Comparison of ENCODE assay signal across 8 cellular contexts in genomic region chr5:151773979-151774378, GRCh38. TPM values are rescaled to one million over a fixed set of nuclear protein-coding genes. Genes with fewer than 3 reads are reported as not detected.
DNase-seq lines count a peak whose midpoint lies in the region; ATAC-seq and TF ChIP-seq lines count a peak whose summit lies in the region.

No MANE protein-coding gene starts in this region.

- no peak overlapping the region for H2AK5ac ChIP-seq in neuronal stem cell (ENCODE audit: low read depth, low read length)

- DNase-seq in DND-41 (no peak), NT2/D1 (ENCODE audit: low read depth, low spot score) (no peak), neuronal stem cell (ENCODE audit: low spot score) (no peak), lower leg skin (ENCODE audit: low spot score in 2 of 2) (no peak), NK-92 (lab: John Stamatoyannopoulos, UW; ENCODE audit: unreplicated experiment) (no peak), medulla oblongata (ENCODE audit: extremely low spot score) (no peak)

- intact Hi-C loops in lower leg skin (cut with DNase I; ENCODE audit: low total_unique reads): no loop called here

- no peak overlapping the region for H3K23ac ChIP-seq in neuronal stem cell (ENCODE audit: low read depth, low read length, poor library complexity)

- H3K14ac ChIP-seq in neuronal stem cell (ENCODE audit: low read length): no peak overlapping the region

- no peak for ATAC-seq in DND-41 (ENCODE audit: insufficient read depth, low read depth)
- ATAC-seq in HG03045 (IDR thresholded peaks at IDR 0.05; ENCODE audit: unreplicated experiment): no peak

- H3K9ac ChIP-seq in DND-41 (ENCODE audit: low read depth, low read length) (peak overlapping the region; percentile 98), NT2/D1 (ENCODE audit: insufficient read length, low read depth) (peak overlapping the region; percentile 56), endocrine pancreas (ENCODE audit: control insufficient read depth, insufficient read depth, low read length) (no peak overlapping the region), neuronal stem cell (ENCODE audit: low read depth, low read length, poor library complexity) (no peak overlapping the region)

- no peak overlapping the region for H3K18ac ChIP-seq in neuronal stem cell (ENCODE audit: low read length)

- H3K27ac ChIP-seq in DND-41 (ENCODE audit: low read length) (peak overlapping the region; percentile 94; the same call in 1 of the 2 replicates), neuronal stem cell (replicated peaks; ENCODE audit: low read length) (no peak overlapping the region)

- H3K27me3 ChIP-seq in DND-41 (ENCODE audit: insufficient read depth, low read length, poor library complexity) (no peaks in the 10 kb centered on the region), NT2/D1 (ENCODE audit: insufficient read depth, insufficient read length) (no peaks in the 10 kb centered on the region), endocrine pancreas (ENCODE audit: control insufficient read depth, insufficient read depth, low read length) (no peaks in the 10 kb centered on the region), neuronal stem cell (ENCODE audit: control insufficient read depth in 3 of 3, insufficient read depth in 3 of 3, low read depth in 1 of 3, low read length in 3 of 3) (no peaks in the 10 kb centered on the region)

- H3K4me3 ChIP-seq in DND-41 (ENCODE audit: low read depth in 1 of 2, low read length in 2 of 2) (peak overlapping the region; percentile 93 to 95), NT2/D1 (ENCODE audit: insufficient read length, low read depth) (peak overlapping the region; percentile 95), endocrine pancreas (ENCODE audit: control insufficient read depth, insufficient read depth, low read length) (peak overlapping the region; percentile 97), neuronal stem cell (ENCODE audit: low read length in 2 of 2) (peak overlapping the region; percentile 26 to 73), lower leg skin (ENCODE audit: low read depth, poor library complexity, severe bottlenecking) (no peak overlapping the region)

- H3K4me2 ChIP-seq in DND-41 (ENCODE audit: insufficient read depth, low read length): peak overlapping the region; percentile 87
- peak overlapping the region; percentile 13 for H3K4me2 ChIP-seq in neuronal stem cell (ENCODE audit: insufficient read depth, low read length, poor library complexity, severe bottlenecking)

- H3K79me1 ChIP-seq in neuronal stem cell (ENCODE audit: low read depth, low read length): peaks cover 7% of the 10 kb centered on the region

- H2BK15ac ChIP-seq in neuronal stem cell (ENCODE audit: low read length): no peak overlapping the region

- peaks cover 90% of the 10 kb centered on the region for H3K79me2 ChIP-seq in DND-41 (ENCODE audit: insufficient read depth, low read length)

- no peak overlapping the region for H4K91ac ChIP-seq in neuronal stem cell (ENCODE audit: low read depth, low read length, poor library complexity)

- no peak for TF ChIP-seq CTCF in DND-41 (IDR thresholded peaks at IDR 0.05; ENCODE audit: borderline replicate concordance, extremely low read depth, low read length, poor library complexity, severe bottlenecking)
- no peak for TF ChIP-seq CTCF in lower leg skin (IDR thresholded peaks at IDR 0.05)

- H4K8ac ChIP-seq in neuronal stem cell (ENCODE audit: low read depth, low read length): no peak overlapping the region

- no peak overlapping the region for H3K4ac ChIP-seq in neuronal stem cell (ENCODE audit: low read length)

- H2BK5ac ChIP-seq in neuronal stem cell (ENCODE audit: low read length): no peak overlapping the region

- H2BK120ac ChIP-seq in neuronal stem cell (ENCODE audit: low read depth, low read length): no peak overlapping the region

- H3K36me3 ChIP-seq in DND-41 (ENCODE audit: insufficient read depth, low read length): peaks cover 49% of the 10 kb centered on the region
- peaks cover 47% of the 10 kb centered on the region for H3K36me3 ChIP-seq in NT2/D1 (ENCODE audit: insufficient read depth, insufficient read length, low read length)
- peaks cover 4% of the 10 kb centered on the region for H3K36me3 ChIP-seq in endocrine pancreas (ENCODE audit: control insufficient read depth, insufficient read depth, low read length)
- H3K36me3 ChIP-seq in neuronal stem cell (replicated peaks in 1 of 2; ENCODE audit: control insufficient read depth in 2 of 2, insufficient read depth in 2 of 2, low read length in 2 of 2): peaks cover 2 to 49% of the 10 kb centered on the region in 2 donors

- TF ChIP-seq POLR2A in lower leg skin (IDR thresholded peaks at IDR 0.05): no peak

- H2AFZ ChIP-seq in DND-41 (ENCODE audit: low read depth, low read length): no peak overlapping the region
- H2AFZ ChIP-seq in neuronal stem cell (ENCODE audit: low read length): no peak overlapping the region

- no CpG with 5 or more reads among the region's 4 CpGs for WGBS in neuronal stem cell (ENCODE audit: extremely low coverage in 2 of 2, insufficient read length in 2 of 2, insufficient replicate concordance in 1 of 2), 2 donors
- WGBS in lower leg skin, 2 donors: 3 to 5% methylated on average over 4 of the region's 4 CpGs

- H2BK12ac ChIP-seq in neuronal stem cell (ENCODE audit: low read length): no peak overlapping the region

- peaks cover 64% of the 10 kb centered on the region for H3K4me1 ChIP-seq in DND-41 (ENCODE audit: insufficient read depth, low read length)
- no peaks in the 10 kb centered on the region for H3K4me1 ChIP-seq in NT2/D1 (ENCODE audit: insufficient read depth, insufficient read length)
- H3K4me1 ChIP-seq in endocrine pancreas (ENCODE audit: control insufficient read depth, insufficient read depth, low read length): peaks cover 17% of the 10 kb centered on the region
- peaks cover 3 to 10% of the 10 kb centered on the region in 2 donors for H3K4me1 ChIP-seq in neuronal stem cell (ENCODE audit: control insufficient read depth in 2 of 2, insufficient read depth in 1 of 2, low read depth in 1 of 2, low read length in 2 of 2)

- H3K9me3 ChIP-seq in DND-41 (ENCODE audit: insufficient read depth, low read length, severe bottlenecking) (no peaks in the 10 kb centered on the region), NT2/D1 (ENCODE audit: insufficient read depth, low read length) (no peaks in the 10 kb centered on the region), endocrine pancreas (ENCODE audit: control insufficient read depth, low read length) (no peaks in the 10 kb centered on the region), neuronal stem cell (replicated peaks in 1 of 2; ENCODE audit: control insufficient read depth in 2 of 2, insufficient read depth in 1 of 2, low read depth in 1 of 2, low read length in 2 of 2) (peaks cover 0 to 8% of the 10 kb centered on the region in 2 donors)

- peaks cover 67% of the 10 kb centered on the region for H4K20me1 ChIP-seq in DND-41 (ENCODE audit: insufficient read depth, low read length)

RNA-seq across cellular contexts. Expression of gene G3BP1, which starts 2.2 kb away (rescaled TPM):
- polyA plus RNA-seq in neuronal stem cell (2013, experiment 1 of 2): 94.4 TPM
- polyA plus RNA-seq in neuronal stem cell (2013, experiment 2 of 2): 100 TPM
- total RNA-seq in lower leg skin: 100 to 1,000 TPM in 2 of 4 donors, 10 to 100 TPM in 2; 85.9 to 192 (median 102) TPM

RNA-seq across cellular contexts. Expression of gene ATOX1, which starts 15.5 kb away (rescaled TPM):
- 156 TPM for polyA plus RNA-seq in neuronal stem cell (2013, experiment 1 of 2)
- polyA plus RNA-seq in neuronal stem cell (2013, experiment 2 of 2): 162 TPM
- total RNA-seq in lower leg skin: 100 to 1,000 TPM in 2 of 4 donors, 10 to 100 TPM in 2; 65.5 to 137 (median 92.8) TPM

Comparison
In these comparisons a context has a peak if more than half of its experiments do, and no peak if none do; other contexts are left out.
1. H3K9ac ChIP-seq: peak in DND-41 (single experiment) and NT2/D1 (single experiment); none in endocrine pancreas (single experiment) and neuronal stem cell (single experiment).